In genomic region chr11:86244522-86245368, GRCh38 we compare ENCODE assay signal across 1 cellular context.
TF ChIP-seq lines count a peak whose summit lies in the region.

Gene EED (plus strand): TSS chr11:86244753. CDS start chr11:86245230, 477 bp downstream.

TF ChIP-seq in A549, 52 proteins besides CTCF, POLR2A, EP300 and RAD21 (continued from another document):
- TF ChIP-seq TP53 (CRISPR knock-in tag; IDR thresholded peaks at IDR 0.05) = peak; percentile 84
- TF ChIP-seq JUN (IDR thresholded peaks at IDR 0.05) = peak; percentile 80 to 95
- TF ChIP-seq PHF8 (IDR thresholded peaks at IDR 0.05; ENCODE audit: borderline replicate concordance, low read depth) = peak; percentile 94; the same call in 1 of the 2 replicates
- TF ChIP-seq, protein P1, sequence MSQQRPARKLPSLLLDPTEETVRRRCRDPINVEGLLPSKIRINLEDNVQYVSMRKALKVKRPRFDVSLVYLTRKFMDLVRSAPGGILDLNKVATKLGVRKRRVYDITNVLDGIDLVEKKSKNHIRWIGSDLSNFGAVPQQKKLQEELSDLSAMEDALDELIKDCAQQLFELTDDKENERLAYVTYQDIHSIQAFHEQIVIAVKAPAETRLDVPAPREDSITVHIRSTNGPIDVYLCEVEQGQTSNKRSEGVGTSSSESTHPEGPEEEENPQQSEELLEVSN (IDR thresholded peaks at IDR 0.05; ENCODE audit: borderline replicate concordance, low read depth) = peak; percentile 64
- TF ChIP-seq, protein P2, sequence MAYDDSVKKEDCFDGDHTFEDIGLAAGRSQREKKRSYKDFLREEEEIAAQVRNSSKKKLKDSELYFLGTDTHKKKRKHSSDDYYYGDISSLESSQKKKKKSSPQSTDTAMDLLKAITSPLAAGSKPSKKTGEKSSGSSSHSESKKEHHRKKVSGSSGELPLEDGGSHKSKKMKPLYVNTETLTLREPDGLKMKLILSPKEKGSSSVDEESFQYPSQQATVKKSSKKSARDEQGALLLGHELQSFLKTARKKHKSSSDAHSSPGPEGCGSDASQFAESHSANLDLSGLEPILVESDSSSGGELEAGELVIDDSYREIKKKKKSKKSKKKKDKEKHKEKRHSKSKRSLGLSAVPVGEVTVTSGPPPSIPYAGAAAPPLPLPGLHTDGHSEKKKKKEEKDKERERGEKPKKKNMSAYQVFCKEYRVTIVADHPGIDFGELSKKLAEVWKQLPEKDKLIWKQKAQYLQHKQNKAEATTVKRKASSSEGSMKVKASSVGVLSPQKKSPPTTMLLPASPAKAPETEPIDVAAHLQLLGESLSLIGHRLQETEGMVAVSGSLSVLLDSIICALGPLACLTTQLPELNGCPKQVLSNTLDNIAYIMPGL (CRISPR knock-in tag; IDR thresholded peaks at IDR 0.05; ENCODE audit: borderline replicate concordance) = no peak
